7 cellular contexts compared by ENCODE assay signal in the genomic region with DNA sequence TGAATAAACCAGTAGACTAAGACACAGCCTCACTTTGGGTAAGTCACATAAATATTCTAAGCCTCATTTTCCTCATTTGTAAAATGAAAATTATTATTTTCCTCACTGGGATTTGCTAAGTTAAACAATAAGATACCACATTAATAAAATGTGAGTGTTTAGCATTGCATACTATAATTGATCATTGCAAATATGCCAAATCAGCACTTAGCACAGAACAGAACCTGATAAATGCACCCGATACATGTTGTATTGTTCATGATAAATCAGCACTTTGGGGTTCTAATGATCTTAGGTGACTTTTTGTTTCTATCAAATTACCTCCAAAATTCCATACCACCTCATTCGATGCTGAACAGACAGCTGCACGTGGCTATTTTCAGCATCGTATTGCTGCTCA. TPM values are rescaled to one million over a fixed set of nuclear protein-coding genes. Genes with fewer than 3 reads are reported as not detected.
"Had no signal": no experiment of that assay in that cellular context is flagged by ENCODE, and none has a peak within 500 bp of the region (broad histone marks: within the 10 kb centered on the region; RNA-seq: fewer than 3 reads in every experiment).

No MANE protein-coding gene starts in this region.

- H3K4me2 ChIP-seq: KMS-11 had no signal

- H3K9ac ChIP-seq: KMS-11 had no signal

- FAIRE-seq: HTR-8/SVneo had no signal

- H3K27ac ChIP-seq: HL-60, KMS-11 had no signal

- DNase-seq: KBM-7, KG1 had no signal

RNA-seq across cellular contexts. Expression of a gene that starts 50.2 kb away (rescaled TPM):
- total RNA-seq: HT-29 had no signal
- polyA plus RNA-seq: IgD-negative memory B cell had no signal
